Comparison of ENCODE assay signal across 19 cellular contexts in genomic region chr19:47633996-47634395, GRCh38. TPM values are rescaled to one million over a fixed set of nuclear protein-coding genes. Genes with fewer than 3 reads are reported as not detected.
DNase-seq lines count a peak whose midpoint lies in the region; ATAC-seq and TF ChIP-seq lines count a peak whose summit lies in the region.
"Had no signal": no experiment of that assay in that cellular context is flagged by ENCODE, and none has a peak within 500 bp of the region (broad histone marks: within the 10 kb centered on the region; RNA-seq: fewer than 3 reads in every experiment).

No MANE protein-coding gene starts in this region.

- no peak for DNase-seq in activated T-cell treated with anti-CD3 and anti-CD28 coated beads, Interleukin-2, amount 50 U/mL, for 24 hours
- no peak for DNase-seq in activated T-cell treated with anti-CD3 and anti-CD28 coated beads, Interleukin-2, amount 50 U/mL, for 72 hours
- DNase-seq in transverse colon (no peak), thyroid gland (no peak), UCSD-AML1 (lab: John Stamatoyannopoulos, UW; ENCODE audit: unreplicated experiment) (no peak)
- DNase-seq: activated naive CD4-positive, alpha-beta T cell; CD4-positive, CD25-positive, alpha-beta regulatory T cell; GOT3; hippocampal formation; naive B cell; NCI-H1930 had no signal

- H3K4me1 Mint-ChIP-seq in activated T-cell treated with anti-CD3 and anti-CD28 coated beads, Interleukin-2, amount 50 U/mL, for 24 hours (ENCODE audit: low read depth), result peaks cover 42% of the 10 kb centered on the region
- H3K4me1 Mint-ChIP-seq in activated T-cell treated with anti-CD3 and anti-CD28 coated beads, Interleukin-2, amount 50 U/mL, for 72 hours (ENCODE audit: low read depth), result peaks cover 16% of the 10 kb centered on the region

- H3K27me3 ChIP-seq in muscle layer of colon (ENCODE audit: control insufficient read depth in 1 of 2, insufficient read depth in 2 of 2, low read length in 2 of 2) (no peaks in the 10 kb centered on the region), transverse colon (no peaks in the 10 kb centered on the region), thyroid gland (no peaks in the 10 kb centered on the region)
- H3K27me3 ChIP-seq: suprapubic skin had no signal

- no peaks in the 10 kb centered on the region for H3K27me3 Mint-ChIP-seq in activated T-cell treated with anti-CD3 and anti-CD28 coated beads, Interleukin-2, amount 50 U/mL, for 24 hours
- no peaks in the 10 kb centered on the region for H3K27me3 Mint-ChIP-seq in activated T-cell treated with anti-CD3 and anti-CD28 coated beads, Interleukin-2, amount 50 U/mL, for 72 hours (ENCODE audit: low read depth)
- H3K27me3 Mint-ChIP-seq: naive B cell had no signal

- H3K4me3 ChIP-seq in muscle layer of colon (ENCODE audit: low read depth in 1 of 2, low read length in 2 of 2), result no peak overlapping the region
- no peak overlapping the region for H3K4me3 ChIP-seq in transverse colon
- no peak overlapping the region for H3K4me3 ChIP-seq in thyroid gland (replicated peaks in 1 of 3)
- H3K4me3 ChIP-seq: A549, suprapubic skin had no signal

- peaks cover 28% of the 10 kb centered on the region for H3K36me3 Mint-ChIP-seq in activated T-cell treated with anti-CD3 and anti-CD28 coated beads, Interleukin-2, amount 50 U/mL, for 24 hours (ENCODE audit: low read depth)
- H3K36me3 Mint-ChIP-seq in activated T-cell treated with anti-CD3 and anti-CD28 coated beads, Interleukin-2, amount 50 U/mL, for 72 hours (ENCODE audit: insufficient read depth in 2 of 2), result no peaks in the 10 kb centered on the region
- H3K36me3 Mint-ChIP-seq: naive B cell had no signal

- H3K9ac ChIP-seq in muscle layer of colon (ENCODE audit: low read length), result no peak overlapping the region

- H3K9me3 ChIP-seq in muscle layer of colon (ENCODE audit: low read length) (no peaks in the 10 kb centered on the region), transverse colon (no peaks in the 10 kb centered on the region), thyroid gland (no peaks in the 10 kb centered on the region)
- H3K9me3 ChIP-seq: A549, suprapubic skin had no signal

- H3K36me3 ChIP-seq in muscle layer of colon (ENCODE audit: insufficient read depth, low read length) (no peaks in the 10 kb centered on the region), transverse colon (no peaks in the 10 kb centered on the region), thyroid gland (no peaks in the 10 kb centered on the region)

- H3K4me1 ChIP-seq in muscle layer of colon (ENCODE audit: insufficient read depth, low read length) (peaks cover 34% of the 10 kb centered on the region), transverse colon (peaks cover 12 to 63% (median 28%) of the 10 kb centered on the region in 4 donors), thyroid gland (peaks cover 0 to 5% of the 10 kb centered on the region in 2 donors)

- in situ Hi-C loops in transverse colon (cut with MboI; ENCODE audit: low pct_ligation_motif_present in 1 of 4, low pct_unique_long_range_greater_than_20kb in 1 of 4, low sequenced_read_pairs in 3 of 4), result no loop called here

- H3K27ac ChIP-seq in VCaP, result peak overlapping the region; percentile 53
- peak overlapping the region; percentile 88 for H3K27ac ChIP-seq in muscle layer of colon (ENCODE audit: low read depth, low read length)
- H3K27ac ChIP-seq in transverse colon, result peak overlapping the region; percentile 66 to 86 (median 72)
- H3K27ac ChIP-seq in thyroid gland, result no peak overlapping the region
- H3K27ac ChIP-seq: A549 had no signal

- H3K9me3 Mint-ChIP-seq in activated T-cell treated with anti-CD3 and anti-CD28 coated beads, Interleukin-2, amount 50 U/mL, for 24 hours, result no peaks in the 10 kb centered on the region
- H3K9me3 Mint-ChIP-seq in activated T-cell treated with anti-CD3 and anti-CD28 coated beads, Interleukin-2, amount 50 U/mL, for 72 hours, result no peaks in the 10 kb centered on the region
- H3K9me3 Mint-ChIP-seq: CD4-positive, CD25-positive, alpha-beta regulatory T cell; T-helper 1 cell treated with Interleukin-12 subunit alpha and Interleukin-12 subunit beta and Interleukin-4 antibody, amounts not matched to agents 30 μg/mL and 1 μg/mL, for 36 hours had no signal

- WGBS in transverse colon (ENCODE audit: low coverage in 1 of 2), 2 donors, result 63 to 71% methylated on average over 4 to 11 of the region's 11 CpGs
- WGBS in thyroid gland, 2 donors, result 86% methylated on average over 11 of the region's 11 CpGs

- no peak for TF ChIP-seq EP300 in transverse colon (IDR thresholded peaks at IDR 0.05; ENCODE audit: low read depth)

- TF ChIP-seq POLR2A in transverse colon (IDR thresholded peaks at IDR 0.05) (no peak), thyroid gland (IDR thresholded peaks at IDR 0.05) (no peak)

- TF ChIP-seq CTCF in VCaP (conservative IDR thresholded peaks at IDR 0.05) (no peak), transverse colon (IDR thresholded peaks at IDR 0.05) (no peak), thyroid gland (IDR thresholded peaks at IDR 0.05) (no peak)

- intact Hi-C loops in transverse colon (cut with DNase I; ENCODE audit: low total_unique reads) (loop anchor here (5.0 kb wide), 1 partner anchor 33 kb away; no protein-coding TSS in a partner anchor), thyroid gland (cut with DNase I) (no loop called here)

- peak overlapping the region; percentile 22 for H3K27ac Mint-ChIP-seq in activated T-cell treated with anti-CD3 and anti-CD28 coated beads, Interleukin-2, amount 50 U/mL, for 24 hours
- H3K27ac Mint-ChIP-seq in activated T-cell treated with anti-CD3 and anti-CD28 coated beads, Interleukin-2, amount 50 U/mL, for 72 hours, result no peak overlapping the region
- H3K27ac Mint-ChIP-seq: CD4-positive, CD25-positive, alpha-beta regulatory T cell; T-helper 1 cell treated with Interleukin-12 subunit alpha and Interleukin-12 subunit beta and Interleukin-4 antibody, amounts not matched to agents 30 μg/mL and 1 μg/mL, for 36 hours had no signal

- no peak overlapping the region for H3K4me3 Mint-ChIP-seq in activated T-cell treated with anti-CD3 and anti-CD28 coated beads, Interleukin-2, amount 50 U/mL, for 24 hours
- H3K4me3 Mint-ChIP-seq in activated T-cell treated with anti-CD3 and anti-CD28 coated beads, Interleukin-2, amount 50 U/mL, for 72 hours, result no peak overlapping the region
- H3K4me3 Mint-ChIP-seq: CD4-positive, CD25-positive, alpha-beta regulatory T cell; naive B cell; T-helper 1 cell treated with Interleukin-12 subunit alpha and Interleukin-12 subunit beta and Interleukin-4 antibody, amounts not matched to agents 30 μg/mL and 1 μg/mL, for 36 hours had no signal

- ATAC-seq in activated T-cell treated with anti-CD3 and anti-CD28 coated beads, Interleukin-2, amount 50 U/mL, for 72 hours (replicated peaks in 1 of 2), result no peak
- no peak for ATAC-seq in HG03469 (IDR thresholded peaks at IDR 0.05; ENCODE audit: unreplicated experiment)
- ATAC-seq: A549; activated CD4-positive, CD25-positive, alpha-beta regulatory T cell treated with anti-CD3 and anti-CD28 coated beads, Interleukin-2, amount 50 U/mL, for 24 hours; Right ventricle myocardium inferior had no signal

RNA-seq across cellular contexts. Expression of gene BICRA, which starts 25.1 kb away (rescaled TPM):
- total RNA-seq in activated T-cell treated with anti-CD3 and anti-CD28 coated beads, Interleukin-2, amount 50 U/mL, for 72 hours, result 10 to 100 TPM; 17.0 to 17.9 TPM
- total RNA-seq in transverse colon, result 10 to 100 TPM; 11.6 to 30.3 (median 13.2) TPM
- total RNA-seq in thyroid gland, result 10 to 100 TPM in 3 of 4 donors, 1 to 10 TPM in 1; 5.8 to 15.2 (median 13.2) TPM

Comparison
In these comparisons a context has a peak if more than half of its experiments do, and no peak if none do; other contexts are left out.
1. H3K27ac ChIP-seq: peak in VCaP (single experiment), muscle layer of colon (single experiment) and transverse colon (4 of 4); none in thyroid gland (0 of 3).